Comparison of ENCODE assay signal across 16 cellular contexts in the genomic region with DNA sequence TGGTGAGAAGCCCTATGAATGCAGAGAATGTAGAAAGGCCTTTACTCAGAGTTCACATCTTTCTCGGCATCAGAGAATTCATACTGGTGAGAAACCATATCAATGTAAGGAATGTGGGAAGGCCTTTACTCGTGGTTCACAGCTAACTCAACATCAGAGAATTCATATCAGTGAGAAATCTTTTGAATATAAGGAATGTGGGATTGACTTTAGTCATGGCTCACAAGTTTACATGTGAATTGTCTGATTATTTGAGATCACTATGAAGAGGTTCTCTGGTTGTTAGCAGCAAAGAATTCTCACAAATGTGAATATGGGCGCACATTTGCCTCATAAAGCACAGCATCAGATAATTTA. TPM values are rescaled to one million over a fixed set of nuclear protein-coding genes. Genes with fewer than 3 reads are reported as not detected.
DNase-seq lines count a peak whose midpoint lies in the region; ATAC-seq and TF ChIP-seq lines count a peak whose summit lies in the region.
"Had no signal": no experiment of that assay in that cellular context is flagged by ENCODE, and none has a peak within 500 bp of the region (broad histone marks: within the 10 kb centered on the region; RNA-seq: fewer than 3 reads in every experiment).

No MANE protein-coding gene starts in this region.

- CTCF ChIA-PET in HEK293 (lab: Yijun Ruan, JAX) = interaction anchor here (0.6 to 1.3 kb wide), 3 partner anchors 98 to 606 kb away, joined by 3 read pairs; no protein-coding TSS in a partner anchor

- ATAC-seq in HG03521 (IDR thresholded peaks at IDR 0.05; ENCODE audit: unreplicated experiment) (no peak), HG02623 (IDR thresholded peaks at IDR 0.05; ENCODE audit: unreplicated experiment) (no peak)
- ATAC-seq in activated T-cell treated with anti-CD3 and anti-CD28 coated beads, Interleukin-2, amount 50 U/mL, for 4 hours = no peak
- ATAC-seq: CD8-positive, alpha-beta T cell; SK-N-SH treated with all-trans-retinoic acid at 6 μM for 48 hours had no signal

- no peaks in the 10 kb centered on the region for H3K27me3 ChIP-seq in muscle layer of duodenum (ENCODE audit: low read depth, low read length)

- H3K36me3 ChIP-seq in HEK293 (ENCODE audit: control insufficient read depth in 2 of 2, insufficient read depth in 1 of 2, low read length in 2 of 2) (peaks cover 15 to 28% of the 10 kb centered on the region in 2 experiments; a peak in 2 of 3 replicates), muscle layer of duodenum (ENCODE audit: control insufficient read depth in 1 of 2, insufficient read depth in 2 of 2, low read length in 2 of 2) (peaks cover 21 to 89% of the 10 kb centered on the region in 2 donors)

- H3K4me3 ChIP-seq in HEK293 (ENCODE audit: low read depth, low read length) = no peak overlapping the region
- H3K4me3 ChIP-seq in coronary artery = peak overlapping the region; percentile 32
- peak overlapping the region; percentile 32 to 63 for H3K4me3 ChIP-seq in muscle layer of duodenum (ENCODE audit: low read depth in 1 of 2, low read length in 2 of 2)

- DNase-seq in coronary artery (ENCODE audit: low spot score) = no peak
- no peak for DNase-seq in activated T-cell treated with anti-CD3 and anti-CD28 coated beads, Interleukin-2, amount 50 U/mL, for 4 hours
- no peak for DNase-seq in activated CD4-positive, alpha-beta T cell treated with anti-CD3 and anti-CD28 coated beads, Interleukin-2, amount 50 U/mL, for 48 hours
- DNase-seq: CD8-positive, alpha-beta T cell; DND-41; NCI-H187 treated with DMSO at 0.1 percent for 48 hours; NCI-H446; NCI-H69; SHP77 treated with DMSO at 0.1 percent for 48 hours had no signal

- H3K27ac ChIP-seq in HEK293 (ENCODE audit: extremely low read depth, low read depth, low read length) = no peak overlapping the region
- no peak overlapping the region for H3K27ac ChIP-seq in coronary artery
- H3K27ac ChIP-seq in muscle layer of duodenum (ENCODE audit: low read length) = no peak overlapping the region

- H3K9me3 ChIP-seq in HEK293 (ENCODE audit: control insufficient read depth, insufficient read depth, low read depth, low read length) (peaks cover 48% of the 10 kb centered on the region), muscle layer of duodenum (ENCODE audit: control insufficient read depth in 1 of 2, low read length in 2 of 2) (peaks cover 95 to 96% of the 10 kb centered on the region in 2 donors)

- POLR2A ChIA-PET in HEK293 (lab: Yijun Ruan, JAX) = no interaction called here

- no peaks in the 10 kb centered on the region for H3K27me3 Mint-ChIP-seq in activated T-cell treated with anti-CD3 and anti-CD28 coated beads, Interleukin-2, amount 50 U/mL, for 4 hours (ENCODE audit: low read depth)
- H3K27me3 Mint-ChIP-seq: B cell, IgD-negative memory B cell had no signal

- peaks cover 64% of the 10 kb centered on the region for H3K9me3 Mint-ChIP-seq in activated T-cell treated with anti-CD3 and anti-CD28 coated beads, Interleukin-2, amount 50 U/mL, for 4 hours

- H3K4me3 Mint-ChIP-seq in activated T-cell treated with anti-CD3 and anti-CD28 coated beads, Interleukin-2, amount 50 U/mL, for 4 hours = no peak overlapping the region
- H3K4me3 Mint-ChIP-seq: B cell; CD8-positive, alpha-beta T cell had no signal

- H3K4me1 ChIP-seq in HEK293 (ENCODE audit: control insufficient read depth, insufficient read depth, low read length) = no peaks in the 10 kb centered on the region
- no peaks in the 10 kb centered on the region for H3K4me1 ChIP-seq in muscle layer of duodenum (ENCODE audit: control insufficient read depth in 1 of 2, insufficient read depth in 2 of 2, low read length in 2 of 2)

- peaks cover 55% of the 10 kb centered on the region for H3K36me3 Mint-ChIP-seq in activated T-cell treated with anti-CD3 and anti-CD28 coated beads, Interleukin-2, amount 50 U/mL, for 4 hours (ENCODE audit: insufficient read depth)

- TF ChIP-seq CTCF in HEK293 (tag by site-specific recombination; IDR thresholded peaks at IDR 0.05) (no peak), coronary artery (IDR thresholded peaks at IDR 0.05) (no peak)

- no peaks in the 10 kb centered on the region for H3K4me1 Mint-ChIP-seq in activated T-cell treated with anti-CD3 and anti-CD28 coated beads, Interleukin-2, amount 50 U/mL, for 4 hours (ENCODE audit: low read depth)
- H3K4me1 Mint-ChIP-seq: B cell, IgD-negative memory B cell had no signal

TF ChIP-seq in HEK293, 187 proteins besides CTCF, POLR2A, EP300 and RAD21:
- TF ChIP-seq, protein P1, sequence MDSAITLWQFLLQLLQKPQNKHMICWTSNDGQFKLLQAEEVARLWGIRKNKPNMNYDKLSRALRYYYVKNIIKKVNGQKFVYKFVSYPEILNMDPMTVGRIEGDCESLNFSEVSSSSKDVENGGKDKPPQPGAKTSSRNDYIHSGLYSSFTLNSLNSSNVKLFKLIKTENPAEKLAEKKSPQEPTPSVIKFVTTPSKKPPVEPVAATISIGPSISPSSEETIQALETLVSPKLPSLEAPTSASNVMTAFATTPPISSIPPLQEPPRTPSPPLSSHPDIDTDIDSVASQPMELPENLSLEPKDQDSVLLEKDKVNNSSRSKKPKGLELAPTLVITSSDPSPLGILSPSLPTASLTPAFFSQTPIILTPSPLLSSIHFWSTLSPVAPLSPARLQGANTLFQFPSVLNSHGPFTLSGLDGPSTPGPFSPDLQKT (IDR thresholded peaks at IDR 0.05; ENCODE audit: borderline replicate concordance, low read depth, low read length) = no peak
- TF ChIP-seq ZFP69B (tag by site-specific recombination; IDR thresholded peaks at IDR 0.05) (no peak), ZNF549 (tag by site-specific recombination; IDR thresholded peaks at IDR 0.05) (0 out of 2 replicates have a peak, but pooled peaks have one; percentile 3), ZNF521 (tag by site-specific recombination; IDR thresholded peaks at IDR 0.05) (no peak), ZNF302 (tag by site-specific recombination; IDR thresholded peaks at IDR 0.05; ENCODE audit: low read depth) (no peak), ZNF610 (tag by site-specific recombination; IDR thresholded peaks at IDR 0.05; ENCODE audit: borderline replicate concordance) (peak; percentile 9; the same call in 1 of the 2 replicates), ZBTB48 (tag by site-specific recombination; IDR thresholded peaks at IDR 0.05) (no peak), SETDB1 (IDR thresholded peaks at IDR 0.05; ENCODE audit: insufficient read length, low read length) (peak; percentile 95), ZNF274 (IDR thresholded peaks at IDR 0.05; ENCODE audit: low read length) (no peak; the same call in 1 of the 2 replicates), ZNF274 (tag by site-specific recombination; IDR thresholded peaks at IDR 0.05; ENCODE audit: borderline replicate concordance) (0 out of 2 replicates have a peak, but pooled peaks have one; percentile 66)
- TF ChIP-seq, protein P2, sequence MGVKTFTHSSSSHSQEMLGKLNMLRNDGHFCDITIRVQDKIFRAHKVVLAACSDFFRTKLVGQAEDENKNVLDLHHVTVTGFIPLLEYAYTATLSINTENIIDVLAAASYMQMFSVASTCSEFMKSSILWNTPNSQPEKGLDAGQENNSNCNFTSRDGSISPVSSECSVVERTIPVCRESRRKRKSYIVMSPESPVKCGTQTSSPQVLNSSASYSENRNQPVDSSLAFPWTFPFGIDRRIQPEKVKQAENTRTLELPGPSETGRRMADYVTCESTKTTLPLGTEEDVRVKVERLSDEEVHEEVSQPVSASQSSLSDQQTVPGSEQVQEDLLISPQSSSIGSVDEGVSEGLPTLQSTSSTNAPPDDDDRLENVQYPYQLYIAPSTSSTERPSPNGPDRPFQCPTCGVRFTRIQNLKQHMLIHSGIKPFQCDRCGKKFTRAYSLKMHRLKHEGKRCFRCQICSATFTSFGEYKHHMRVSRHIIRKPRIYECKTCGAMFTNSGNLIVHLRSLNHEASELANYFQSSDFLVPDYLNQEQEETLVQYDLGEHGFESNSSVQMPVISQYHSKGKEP (tag by site-specific recombination; IDR thresholded peaks at IDR 0.05) = no peak
- TF ChIP-seq, protein P3, sequence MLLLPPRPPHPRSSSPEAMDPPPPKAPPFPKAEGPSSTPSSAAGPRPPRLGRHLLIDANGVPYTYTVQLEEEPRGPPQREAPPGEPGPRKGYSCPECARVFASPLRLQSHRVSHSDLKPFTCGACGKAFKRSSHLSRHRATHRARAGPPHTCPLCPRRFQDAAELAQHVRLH (tag by site-specific recombination; IDR thresholded peaks at IDR 0.05) = no peak
- TF ChIP-seq, protein P4, sequence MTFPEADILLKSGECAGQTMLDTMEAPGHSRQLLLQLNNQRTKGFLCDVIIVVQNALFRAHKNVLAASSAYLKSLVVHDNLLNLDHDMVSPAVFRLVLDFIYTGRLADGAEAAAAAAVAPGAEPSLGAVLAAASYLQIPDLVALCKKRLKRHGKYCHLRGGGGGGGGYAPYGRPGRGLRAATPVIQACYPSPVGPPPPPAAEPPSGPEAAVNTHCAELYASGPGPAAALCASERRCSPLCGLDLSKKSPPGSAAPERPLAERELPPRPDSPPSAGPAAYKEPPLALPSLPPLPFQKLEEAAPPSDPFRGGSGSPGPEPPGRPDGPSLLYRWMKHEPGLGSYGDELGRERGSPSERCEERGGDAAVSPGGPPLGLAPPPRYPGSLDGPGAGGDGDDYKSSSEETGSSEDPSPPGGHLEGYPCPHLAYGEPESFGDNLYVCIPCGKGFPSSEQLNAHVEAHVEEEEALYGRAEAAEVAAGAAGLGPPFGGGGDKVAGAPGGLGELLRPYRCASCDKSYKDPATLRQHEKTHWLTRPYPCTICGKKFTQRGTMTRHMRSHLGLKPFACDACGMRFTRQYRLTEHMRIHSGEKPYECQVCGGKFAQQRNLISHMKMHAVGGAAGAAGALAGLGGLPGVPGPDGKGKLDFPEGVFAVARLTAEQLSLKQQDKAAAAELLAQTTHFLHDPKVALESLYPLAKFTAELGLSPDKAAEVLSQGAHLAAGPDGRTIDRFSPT (tag by site-specific recombination; IDR thresholded peaks at IDR 0.05) = no peak

RNA-seq across cellular contexts. Expression of a gene that starts 43.7 kb away (rescaled TPM):
- total RNA-seq in activated T-cell treated with anti-CD3 and anti-CD28 coated beads, Interleukin-2, amount 50 U/mL, for 4 hours = 10 to 100 TPM in 2 of 3 donors, 1 to 10 TPM in 1; 8.0 to 12.1 (median 10.2) TPM

RNA-seq across cellular contexts. Expression of a gene that starts 50.6 kb away (rescaled TPM):
- total RNA-seq in activated T-cell treated with anti-CD3 and anti-CD28 coated beads, Interleukin-2, amount 50 U/mL, for 4 hours = 10 to 100 TPM; 10.5 to 14.2 (median 12.5) TPM
